In the genomic region with DNA sequence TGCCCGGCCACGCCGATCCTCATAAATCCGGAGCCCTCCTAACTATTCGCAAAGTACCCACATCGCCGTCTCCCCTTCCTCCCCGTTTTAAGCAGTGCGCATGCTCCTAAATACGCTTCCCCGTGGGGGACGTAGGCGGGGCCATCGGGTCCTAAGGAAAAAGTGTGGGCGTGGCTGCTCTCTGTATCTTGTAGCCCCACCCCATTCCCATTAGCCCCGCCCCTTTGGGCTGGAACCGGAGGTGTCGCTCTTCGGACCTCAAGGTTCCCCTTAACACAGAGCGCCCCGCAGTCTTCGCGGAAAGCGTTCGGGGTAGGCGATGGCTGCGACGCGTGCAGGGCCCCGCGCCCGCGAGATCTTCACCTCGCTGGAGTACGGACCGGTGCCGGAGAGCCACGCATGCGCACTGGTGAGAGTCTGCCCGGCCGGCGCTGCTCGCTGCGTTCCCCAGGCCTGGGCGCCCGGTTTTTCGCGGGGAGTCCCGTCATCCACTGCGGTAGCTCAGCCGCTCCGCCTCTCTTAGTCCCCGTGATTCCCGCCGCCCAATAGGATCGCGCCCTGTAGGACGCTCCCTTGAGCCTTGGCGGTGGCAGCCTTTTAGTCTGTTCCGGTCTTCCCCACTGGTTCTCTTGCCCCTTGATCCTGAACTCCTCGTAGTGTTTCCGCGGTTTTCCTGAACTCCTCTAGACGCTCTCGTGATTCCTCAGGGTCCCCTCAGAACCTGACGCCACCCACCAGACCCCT, we compare ENCODE assay signal across 7 cellular contexts.
DNase-seq lines count a peak whose midpoint lies in the region; ATAC-seq, FAIRE-seq and TF ChIP-seq lines count a peak whose summit lies in the region.

A gene (plus strand): TSS at position 213 of the 744 bp plus-strand sequence. CDS start 107 bp downstream, at position 320.

- DNase-seq in GM18507 (ENCODE audit: extremely low spot score, insufficient read length, low read depth) (peak; percentile 95), NCI-H2029 treated with DMSO at 0.1 percent for 48 hours (lab: John Stamatoyannopoulos, UW) (peak; percentile 98), T-helper 9 cell (peak; percentile 97), astrocyte of the cerebellum (ENCODE audit: low read depth) (peak; percentile 95), hepatic stellate cell (ENCODE audit: low spot score) (peak; percentile 99), retina (peak; percentile 99)

- H3K4me3 ChIP-seq in astrocyte of the cerebellum (ENCODE audit: low read depth, low read length) = peak within 1 kb of the TSS; percentile 61

- peak; percentile 96 for FAIRE-seq in GM18507 (lab: Jason Lieb, UNC)

- peak; percentile 87 for ATAC-seq in HG02981 (IDR thresholded peaks at IDR 0.05; ENCODE audit: unreplicated experiment)

- in situ Hi-C loops in astrocyte of the cerebellum (cut with HindIII; ENCODE audit: low sequenced_read_pairs) = no loop called here

- TF ChIP-seq CTCF in astrocyte of the cerebellum (IDR thresholded peaks at IDR 0.05; ENCODE audit: low read depth, low read length, missing control alignments) = no peak

Comparison
In these comparisons a context has a peak if more than half of its experiments do, and no peak if none do; other contexts are left out.
1. Peak in every context shown above with its lines: DNase-seq, ATAC-seq and H3K4me3 ChIP-seq.